ENCODE assay signal across 1 cellular context in the genomic region with DNA sequence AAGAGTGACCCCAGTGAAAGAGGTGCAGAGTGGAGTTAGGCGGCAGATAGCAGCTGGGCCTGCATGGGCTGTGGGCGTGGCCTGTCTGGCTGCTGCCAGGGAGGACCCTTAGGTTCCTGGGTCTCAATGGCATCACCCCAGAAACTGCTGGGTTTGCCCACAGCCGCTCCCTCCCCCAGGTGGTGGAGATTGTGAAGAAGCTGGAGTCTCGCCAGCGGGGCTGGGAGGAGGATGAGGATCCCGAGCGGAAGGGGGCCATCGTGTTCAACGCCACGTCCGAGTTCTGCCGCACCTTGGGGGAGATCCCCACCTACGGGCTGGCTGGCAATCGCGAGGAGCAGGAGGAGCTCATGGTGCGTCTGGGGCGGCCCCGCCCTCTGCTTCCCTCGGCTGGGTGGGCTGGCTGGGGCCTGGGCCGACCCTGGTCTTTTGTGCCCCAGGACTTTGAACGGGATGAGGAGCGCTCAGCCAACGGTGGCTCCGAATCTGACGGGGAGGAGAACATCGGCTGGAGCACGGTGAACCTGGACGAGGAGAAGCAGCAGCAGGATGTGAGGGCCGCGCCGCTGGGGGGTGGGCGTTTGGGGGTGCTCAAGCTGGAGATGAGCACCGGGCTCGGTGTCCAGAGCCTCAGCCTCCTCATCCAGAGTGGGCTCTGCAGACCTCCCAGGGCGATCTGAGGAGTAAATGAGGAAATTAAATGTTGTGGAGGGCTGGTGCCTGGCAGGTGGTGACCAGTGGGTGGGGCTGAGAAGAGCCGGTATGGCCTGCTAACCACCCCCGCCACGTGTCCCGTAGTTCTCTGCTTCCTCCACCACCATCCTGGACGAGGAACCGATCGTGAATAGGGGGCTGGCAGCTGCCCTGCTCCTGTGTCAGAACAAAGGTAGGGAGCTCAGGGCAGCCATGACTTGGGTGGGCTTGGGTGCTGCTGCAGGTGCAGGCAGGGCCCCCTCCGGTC.
TF ChIP-seq lines count a peak whose summit lies in the region.

No MANE protein-coding gene starts in this region.

TF ChIP-seq in K562, 482 proteins besides CTCF, POLR2A, EP300 and RAD21:
- TF ChIP-seq RBFOX2 (IDR thresholded peaks at IDR 0.05; ENCODE audit: low read depth, low read length) = peak; percentile 51
- peak; percentile 64 for TF ChIP-seq POLR2G (IDR thresholded peaks at IDR 0.05; ENCODE audit: low read depth, low read length)
- TF ChIP-seq CREM (IDR thresholded peaks at IDR 0.05; ENCODE audit: low read depth) = no peak
TF ChIP-seq in K562: peak in this region for 2.
